Comparison of ENCODE assay signal across 8 cellular contexts in genomic region chr1:50978852-50979781, GRCh38. TPM values are rescaled to one million over a fixed set of nuclear protein-coding genes. Genes with fewer than 3 reads are reported as not detected.
DNase-seq lines count a peak whose midpoint lies in the region; ATAC-seq and TF ChIP-seq lines count a peak whose summit lies in the region.

No MANE protein-coding gene starts in this region.

- peak overlapping the region; percentile 94 for H3K4me2 ChIP-seq in hepatocyte

- H3K27me3 Mint-ChIP-seq in activated T-helper 1 cell treated with anti-CD3 and anti-CD28 coated beads, Interleukin-12 subunit alpha, Interleukin-12 subunit beta, Interleukin-2, Interleukin-4 antibody, amounts not matched to agents 30 ng/mL and 10 ng/mL and 1 ng/mL, durations not matched to agents 14 hours and 24 hours and 36 hours (ENCODE audit: insufficient read depth) = peaks cover 47% of the 10 kb centered on the region
- H3K27me3 Mint-ChIP-seq in stimulated activated memory B cell treated with anti-CD40 and anti-IgM and Interleukin-4, amounts not matched to agents 10 μg/mL and 1 μg/mL and 100 μg/mL, for 72 hours = peaks cover 43% of the 10 kb centered on the region

- TF ChIP-seq CTCF in hepatocyte (IDR thresholded peaks at IDR 0.05; ENCODE audit: poor library complexity) = no peak

- DNase-seq in NOMO-1 treated with dmso at 0.1 percent for 144 hours (lab: John Stamatoyannopoulos, UW; ENCODE audit: unreplicated experiment) (peak; percentile 74), NOMO-1 treated with DMSO at 0.1 percent for 48 hours (lab: John Stamatoyannopoulos, UW; ENCODE audit: unreplicated experiment) (no peak), NCI-H2107 (lab: John Stamatoyannopoulos, UW) (peak; percentile 69), hepatocyte (ENCODE audit: low spot score) (no peak)
- no peak for DNase-seq in activated T-helper 1 cell treated with anti-CD3 and anti-CD28 coated beads, Interleukin-12 subunit alpha, Interleukin-12 subunit beta, Interleukin-2, Interleukin-4 antibody, amounts not matched to agents 30 ng/mL and 10 ng/mL and 1 ng/mL, durations not matched to agents 14 hours and 24 hours and 36 hours (ENCODE audit: low spot score)

- ATAC-seq in stimulated activated memory B cell treated with anti-CD40 and anti-IgM and Interleukin-4, amounts not matched to agents 10 μg/mL and 1 μg/mL and 100 μg/mL, for 72 hours = no peak
- ATAC-seq in HG03139 (IDR thresholded peaks at IDR 0.05; ENCODE audit: unreplicated experiment) (no peak), GM19467 (IDR thresholded peaks at IDR 0.05; ENCODE audit: unreplicated experiment) (no peak)

- no peaks in the 10 kb centered on the region for H3K9me3 ChIP-seq in hepatocyte (ENCODE audit: low read depth)

- no peak overlapping the region for H3K27ac ChIP-seq in hepatocyte

- peaks cover 4% of the 10 kb centered on the region for H3K4me1 ChIP-seq in hepatocyte (ENCODE audit: insufficient read depth)

- peaks cover 23% of the 10 kb centered on the region for H3K4me1 Mint-ChIP-seq in activated T-helper 1 cell treated with anti-CD3 and anti-CD28 coated beads, Interleukin-12 subunit alpha, Interleukin-12 subunit beta, Interleukin-2, Interleukin-4 antibody, amounts not matched to agents 30 ng/mL and 10 ng/mL and 1 ng/mL, durations not matched to agents 14 hours and 24 hours and 36 hours (ENCODE audit: low read depth)
- H3K4me1 Mint-ChIP-seq in stimulated activated memory B cell treated with anti-CD40 and anti-IgM and Interleukin-4, amounts not matched to agents 10 μg/mL and 1 μg/mL and 100 μg/mL, for 72 hours = peaks cover 21% of the 10 kb centered on the region

- peak overlapping the region; percentile 74 for H3K4me3 Mint-ChIP-seq in activated T-helper 1 cell treated with anti-CD3 and anti-CD28 coated beads, Interleukin-12 subunit alpha, Interleukin-12 subunit beta, Interleukin-2, Interleukin-4 antibody, amounts not matched to agents 30 ng/mL and 10 ng/mL and 1 ng/mL, durations not matched to agents 14 hours and 24 hours and 36 hours
- H3K4me3 Mint-ChIP-seq in stimulated activated memory B cell treated with anti-CD40 and anti-IgM and Interleukin-4, amounts not matched to agents 10 μg/mL and 1 μg/mL and 100 μg/mL, for 72 hours = peak overlapping the region; percentile 6

- peak overlapping the region; percentile 21 for H2AFZ ChIP-seq in hepatocyte

- no peaks in the 10 kb centered on the region for H3K9me2 ChIP-seq in hepatocyte (replicated peaks; ENCODE audit: insufficient read depth)

- H3K36me3 Mint-ChIP-seq in activated T-helper 1 cell treated with anti-CD3 and anti-CD28 coated beads, Interleukin-12 subunit alpha, Interleukin-12 subunit beta, Interleukin-2, Interleukin-4 antibody, amounts not matched to agents 30 ng/mL and 10 ng/mL and 1 ng/mL, durations not matched to agents 14 hours and 24 hours and 36 hours (ENCODE audit: low read depth) = peaks cover 13% of the 10 kb centered on the region
- H3K36me3 Mint-ChIP-seq in stimulated activated memory B cell treated with anti-CD40 and anti-IgM and Interleukin-4, amounts not matched to agents 10 μg/mL and 1 μg/mL and 100 μg/mL, for 72 hours = no peaks in the 10 kb centered on the region

- 19% methylated on average over 10 of the region's 10 CpGs for WGBS in hepatocyte (ENCODE audit: low lambda C conversion rate, missing lambda C conversion rate)

- H3K79me2 ChIP-seq in hepatocyte = no peaks in the 10 kb centered on the region

- H3K27me3 ChIP-seq in hepatocyte = peaks cover 97% of the 10 kb centered on the region

- no peaks in the 10 kb centered on the region for H3K9me3 Mint-ChIP-seq in activated T-helper 1 cell treated with anti-CD3 and anti-CD28 coated beads, Interleukin-12 subunit alpha, Interleukin-12 subunit beta, Interleukin-2, Interleukin-4 antibody, amounts not matched to agents 30 ng/mL and 10 ng/mL and 1 ng/mL, durations not matched to agents 14 hours and 24 hours and 36 hours
- H3K9me3 Mint-ChIP-seq in stimulated activated memory B cell treated with anti-CD40 and anti-IgM and Interleukin-4, amounts not matched to agents 10 μg/mL and 1 μg/mL and 100 μg/mL, for 72 hours = no peaks in the 10 kb centered on the region

- no peak overlapping the region for H3K27ac Mint-ChIP-seq in activated T-helper 1 cell treated with anti-CD3 and anti-CD28 coated beads, Interleukin-12 subunit alpha, Interleukin-12 subunit beta, Interleukin-2, Interleukin-4 antibody, amounts not matched to agents 30 ng/mL and 10 ng/mL and 1 ng/mL, durations not matched to agents 14 hours and 24 hours and 36 hours
- no peak overlapping the region for H3K27ac Mint-ChIP-seq in stimulated activated memory B cell treated with anti-CD40 and anti-IgM and Interleukin-4, amounts not matched to agents 10 μg/mL and 1 μg/mL and 100 μg/mL, for 72 hours

- no peaks in the 10 kb centered on the region for H4K20me1 ChIP-seq in hepatocyte (ENCODE audit: insufficient read depth, poor library complexity, severe bottlenecking)

- H3K36me3 ChIP-seq in hepatocyte (replicated peaks; ENCODE audit: insufficient read depth, low read depth) = no peaks in the 10 kb centered on the region

- no peak overlapping the region for H3K4me3 ChIP-seq in hepatocyte

- intact Hi-C loops in activated T-helper 1 cell treated with anti-CD3 and anti-CD28 coated beads, Interleukin-12 subunit alpha, Interleukin-12 subunit beta, Interleukin-2, Interleukin-4 antibody, amounts not matched to agents 30 ng/mL and 10 ng/mL and 1 ng/mL, durations not matched to agents 14 hours and 24 hours and 36 hours (cut with micrococcal nuclease) = loop anchor here (10.0 kb wide), 3 partner anchors 316 to 746 kb away; partner anchors contain the start of gene EPS15

RNA-seq across cellular contexts. Expression of gene CDKN2C, which starts 9.1 kb away (rescaled TPM):
- total RNA-seq in activated T-helper 1 cell treated with anti-CD3 and anti-CD28 coated beads, Interleukin-12 subunit alpha, Interleukin-12 subunit beta, Interleukin-2, Interleukin-4 antibody, amounts not matched to agents 30 ng/mL and 10 ng/mL and 1 ng/mL, durations not matched to agents 14 hours and 24 hours and 36 hours = 13.7 and 14.9 TPM in 2 replicates
- 2.8 and 4.5 TPM in 2 replicates for total RNA-seq in hepatocyte
- polyA plus RNA-seq in hepatocyte = 2.2 and 3.2 TPM in 2 replicates

RNA-seq across cellular contexts. Expression of gene FAF1, which starts 19.1 kb away (rescaled TPM):
- total RNA-seq in activated T-helper 1 cell treated with anti-CD3 and anti-CD28 coated beads, Interleukin-12 subunit alpha, Interleukin-12 subunit beta, Interleukin-2, Interleukin-4 antibody, amounts not matched to agents 30 ng/mL and 10 ng/mL and 1 ng/mL, durations not matched to agents 14 hours and 24 hours and 36 hours = 58.8 and 62.0 TPM in 2 replicates
- total RNA-seq in hepatocyte = 35.5 and 54.0 TPM in 2 replicates
- 25.7 and 36.2 TPM in 2 replicates for polyA plus RNA-seq in hepatocyte

Comparison
In these comparisons a context has a peak if more than half of its experiments do, and no peak if none do; other contexts are left out.
1. DNase-seq: peak in NOMO-1 treated with dmso at 0.1 percent for 144 hours (single experiment) and NCI-H2107 (single experiment); none in NOMO-1 treated with DMSO at 0.1 percent for 48 hours (single experiment), activated T-helper 1 cell treated with anti-CD3 and anti-CD28 coated beads, Interleukin-12 subunit alpha, Interleukin-12 subunit beta, Interleukin-2, Interleukin-4 antibody, amounts not matched to agents 30 ng/mL and 10 ng/mL and 1 ng/mL, durations not matched to agents 14 hours and 24 hours and 36 hours (single experiment) and hepatocyte (single experiment).